Comparison of ENCODE assay signal across 23 cellular contexts in the genomic region with DNA sequence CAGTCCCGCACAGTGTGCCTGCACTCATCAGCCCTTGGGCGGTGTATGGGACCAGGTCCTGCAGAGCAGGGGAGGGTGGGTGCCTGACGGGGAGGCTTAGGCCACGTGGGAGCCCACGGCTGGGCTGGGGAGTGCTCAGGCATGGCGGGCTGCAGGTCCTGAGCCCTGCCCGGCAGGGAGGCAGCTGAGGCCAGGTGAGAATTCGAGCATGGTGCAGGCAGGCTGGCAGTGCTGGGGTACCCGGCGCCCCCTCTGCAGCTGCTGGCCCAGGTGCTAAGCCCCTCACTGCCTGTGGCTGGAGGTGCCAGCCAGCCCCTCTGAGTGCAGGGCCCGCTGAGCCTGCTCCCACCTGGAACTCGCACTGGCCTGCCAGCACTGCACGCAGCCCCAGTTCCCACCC.
"Had no signal": no experiment of that assay in that cellular context is flagged by ENCODE, and none has a peak within 500 bp of the region (broad histone marks: within the 10 kb centered on the region; RNA-seq: fewer than 3 reads in every experiment).

No MANE protein-coding gene starts in this region.

- H3K27me3 Mint-ChIP-seq: memory B cell; naive B cell; natural killer cell treated with Interleukin-12 subunit alpha and Interleukin-12 subunit beta and Interleukin-15 and Interleukin-18, amount 100 ng/mL, for 72 hours had no signal

- H3K27ac ChIP-seq: dorsolateral prefrontal cortex, gastrocnemius medialis, parathyroid adenoma, psoas muscle, skin epidermis, stomach, thyroid gland had no signal

- H3K27ac Mint-ChIP-seq: memory B cell; mesothelial cell of epicardium; naive B cell; natural killer cell treated with Interleukin-12 subunit alpha and Interleukin-12 subunit beta and Interleukin-15 and Interleukin-18, amount 100 ng/mL, for 72 hours had no signal

- H3K4me3 ChIP-seq: dorsolateral prefrontal cortex, gastrocnemius medialis, lung, mucosa of descending colon, psoas muscle, skin epidermis, stomach, thyroid gland had no signal

- H3K27me3 ChIP-seq: gastrocnemius medialis, stomach, thyroid gland had no signal

- H3K4me3 Mint-ChIP-seq: memory B cell; mesothelial cell of epicardium; naive B cell; natural killer cell treated with Interleukin-12 subunit alpha and Interleukin-12 subunit beta and Interleukin-15 and Interleukin-18, amount 100 ng/mL, for 72 hours; neural crest cell had no signal

- H2AFZ ChIP-seq: parathyroid adenoma had no signal

- H3K79me2 ChIP-seq: parathyroid adenoma had no signal

- H3K9me3 ChIP-seq: gastrocnemius medialis, psoas muscle, thyroid gland had no signal

- ATAC-seq: gastrocnemius medialis; left ventricle myocardium superior; mucosa of descending colon; natural killer cell treated with Interleukin-12 subunit alpha and Interleukin-12 subunit beta and Interleukin-15 and Interleukin-18, amount 100 ng/mL, for 72 hours; psoas muscle; right cardiac atrium had no signal

- H3K36me3 Mint-ChIP-seq: memory B cell, mesothelial cell of epicardium, naive B cell had no signal

- H3K36me3 ChIP-seq: gastrocnemius medialis, stomach, thyroid gland had no signal

- H3K4me1 Mint-ChIP-seq: memory B cell, mesothelial cell of epicardium, naive B cell, neural crest cell had no signal

- H3K4me1 ChIP-seq: gastrocnemius medialis, parathyroid adenoma, psoas muscle, stomach, thyroid gland had no signal

- H3K9ac ChIP-seq: parathyroid adenoma had no signal

- DNase-seq: effector CD4-positive, alpha-beta T cell; foreskin fibroblast; gastrocnemius medialis; head of caudate nucleus; left ventricle myocardium superior; mucosa of descending colon; naive B cell; right cardiac atrium; stimulated activated CD4-positive, alpha-beta T cell treated with anti-CD3 and anti-CD28 coated beads, Interleukin-15, amount 100 ng/mL, for 24 hours; stimulated activated CD4-positive, alpha-beta T cell treated with anti-CD3 and anti-CD28 coated beads, Interleukin-2, amount 100 ng/mL, for 48 hours; stimulated activated naive CD4-positive, alpha-beta T cell treated with Interleukin-2 at 50 U/mL for 16 hours; stomach; thyroid gland; trophoblast cell had no signal
